ENCODE assay signal across 12 cellular contexts in the genomic region with DNA sequence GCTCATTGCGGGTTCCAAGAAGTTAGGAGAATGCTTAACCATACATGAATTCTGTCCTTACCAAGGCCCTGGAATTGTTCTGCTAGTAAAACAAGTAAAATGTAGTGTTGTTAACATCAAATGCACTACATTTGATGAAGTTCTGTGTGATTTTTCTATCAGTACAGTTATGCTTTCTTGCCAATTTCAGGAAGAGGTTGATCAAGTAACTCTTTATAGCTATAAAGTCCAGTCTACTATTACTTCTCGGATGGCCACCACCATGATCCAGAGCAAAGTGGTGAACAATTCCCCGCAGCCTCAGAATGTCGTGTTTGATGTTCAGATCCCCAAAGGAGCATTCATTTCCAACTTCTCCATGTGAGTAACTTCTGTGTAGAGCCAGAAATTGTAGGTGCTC. TPM values are rescaled to one million over a fixed set of nuclear protein-coding genes. Genes with fewer than 3 reads are reported as not detected.
"Had no signal": no experiment of that assay in that cellular context is flagged by ENCODE, and none has a peak within 500 bp of the region (broad histone marks: within the 10 kb centered on the region; RNA-seq: fewer than 3 reads in every experiment).

No MANE protein-coding gene starts in this region.

- H3K27ac ChIP-seq: GM23248 had no signal

- H3K4me3 ChIP-seq: GM23248, GM23338, HAP-1 had no signal

- DNase-seq: GM23248, GOT3, H7, H9, HCEC 1CT, HFFc6 had no signal

- H2AFZ ChIP-seq: GM23248, GM23338 had no signal

- H3K9ac ChIP-seq: GM23248 had no signal

- H3K4me1 ChIP-seq: HAP-1 had no signal

- ATAC-seq: GM23338, HCT116 had no signal

- H3K9me3 ChIP-seq: HAP-1 had no signal

- H3K4me2 ChIP-seq: GM23338 had no signal

- H3K36me3 ChIP-seq: HAP-1 had no signal

- FAIRE-seq: H1, H54 had no signal

RNA-seq across cellular contexts. Expression of gene ITIH2, which starts 5.7 kb away (rescaled TPM):
- total RNA-seq: GM23248, GM23338, H1, H4, H7, H9, HFFc6 had no signal
- polyA plus RNA-seq: GM23248, H1 had no signal

RNA-seq across cellular contexts. Expression of gene ITIH5, which starts 42.1 kb away (rescaled TPM):
- total RNA-seq: GM23248, HFFc6 had no signal
- polyA plus RNA-seq: GM23248 had no signal
